9 cellular contexts compared by ENCODE assay signal in the genomic region with DNA sequence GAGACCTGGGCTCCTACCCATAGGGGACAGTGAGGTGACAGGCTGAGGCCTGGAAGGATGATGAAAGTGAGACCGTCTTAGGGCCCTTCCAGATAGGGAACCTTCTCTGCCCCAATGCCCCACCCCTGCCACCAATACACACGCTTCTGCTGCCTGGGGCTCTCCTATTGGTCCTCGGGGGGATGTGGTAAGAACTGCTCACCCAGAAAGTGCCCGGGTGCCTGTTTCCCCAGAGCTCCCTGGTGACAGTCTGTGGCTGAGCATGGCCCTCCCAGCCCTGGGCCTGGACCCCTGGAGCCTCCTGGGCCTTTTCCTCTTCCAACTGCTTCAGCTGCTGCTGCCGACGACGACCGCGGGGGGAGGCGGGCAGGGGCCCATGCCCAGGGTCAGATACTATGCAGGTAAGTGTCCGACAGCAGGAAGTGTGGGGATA. TPM values are rescaled to one million over a fixed set of nuclear protein-coding genes. Genes with fewer than 3 reads are reported as not detected.
DNase-seq lines count a peak whose midpoint lies in the region; ATAC-seq, FAIRE-seq and TF ChIP-seq lines count a peak whose summit lies in the region.
"Had no signal": no experiment of that assay in that cellular context is flagged by ENCODE, and none has a peak within 500 bp of the region (broad histone marks: within the 10 kb centered on the region; RNA-seq: fewer than 3 reads in every experiment).

No MANE protein-coding gene starts in this region.

- H3K36me3 Mint-ChIP-seq in activated naive CD8-positive, alpha-beta T cell treated with anti-CD3 and anti-CD28 coated beads, Interleukin-2, amount 10 ng/mL, durations not matched to agents 7 days and 5 days = peaks cover 6% of the 10 kb centered on the region
- H3K36me3 Mint-ChIP-seq: activated naive CD4-positive, alpha-beta T cell treated with anti-CD3 and anti-CD28 coated beads, Interleukin-2, amount 50 U/mL, for 24 hours had no signal

- peaks cover 51% of the 10 kb centered on the region for H3K4me1 Mint-ChIP-seq in activated naive CD8-positive, alpha-beta T cell treated with anti-CD3 and anti-CD28 coated beads, Interleukin-2, amount 10 ng/mL, durations not matched to agents 7 days and 5 days

- no peaks in the 10 kb centered on the region for H3K9me3 Mint-ChIP-seq in activated naive CD8-positive, alpha-beta T cell treated with anti-CD3 and anti-CD28 coated beads, Interleukin-2, amount 10 ng/mL, durations not matched to agents 7 days and 5 days
- H3K9me3 Mint-ChIP-seq: activated naive CD4-positive, alpha-beta T cell treated with anti-CD3 and anti-CD28 coated beads, Interleukin-2, amount 50 U/mL, for 24 hours had no signal

- H3K9me3 ChIP-seq in spleen = no peaks in the 10 kb centered on the region

- intact Hi-C loops in spleen (cut with DNase I; ENCODE audit: low total_unique reads) = no loop called here

- H3K4me1 ChIP-seq in spleen = peaks cover 9 to 100% (median 77%) of the 10 kb centered on the region in 6 donors

- H3K4me3 Mint-ChIP-seq in activated naive CD8-positive, alpha-beta T cell treated with anti-CD3 and anti-CD28 coated beads, Interleukin-2, amount 10 ng/mL, durations not matched to agents 7 days and 5 days = peak overlapping the region; percentile 88

- no peak for TF ChIP-seq POLR2A in spleen (IDR thresholded peaks at IDR 0.05)

- TF ChIP-seq CTCF in spleen (IDR thresholded peaks at IDR 0.05 in 8 of 11, conservative IDR thresholded peaks at IDR 0.05 in 3 of 11) = peak in 1 of 11 experiments; percentile 8

- ATAC-seq in GM18909 (IDR thresholded peaks at IDR 0.05; ENCODE audit: poor library complexity, unreplicated experiment) (peak; percentile 56), HG03432 (IDR thresholded peaks at IDR 0.05; ENCODE audit: unreplicated experiment) (peak; percentile 61)
- peak; percentile 91 for ATAC-seq in activated naive CD8-positive, alpha-beta T cell treated with anti-CD3 and anti-CD28 coated beads, Interleukin-2, amount 10 ng/mL, durations not matched to agents 7 days and 5 days (ENCODE audit: low read depth)

- H3K36me3 ChIP-seq in spleen = peaks cover 0 to 24% (median 0%) of the 10 kb centered on the region in 6 donors

- WGBS in spleen, 5 donors = 32 to 46% (median 38%) methylated on average over 11 of the region's 11 CpGs

- H3K27me3 Mint-ChIP-seq in activated naive CD8-positive, alpha-beta T cell treated with anti-CD3 and anti-CD28 coated beads, Interleukin-2, amount 10 ng/mL, durations not matched to agents 7 days and 5 days = no peaks in the 10 kb centered on the region
- H3K27me3 Mint-ChIP-seq: activated naive CD4-positive, alpha-beta T cell treated with anti-CD3 and anti-CD28 coated beads, Interleukin-2, amount 50 U/mL, for 24 hours had no signal

- peak overlapping the region; percentile 7 to 65 (median 27) for H3K4me3 ChIP-seq in spleen

- peak; percentile 42 for DNase-seq in Ammon's horn (ENCODE audit: low spot score)
- peak; percentile 53 for DNase-seq in activated naive CD8-positive, alpha-beta T cell treated with anti-CD3 and anti-CD28 coated beads, Interleukin-2, amount 10 ng/mL, durations not matched to agents 7 days and 5 days
- DNase-seq in spleen = peak; percentile 95
- DNase-seq in mesenteric fat pad (ENCODE audit: low spot score) = no peak
- no peak for DNase-seq in urothelium cell line (ENCODE audit: low spot score)
- no peak for DNase-seq in activated effector memory CD4-positive, alpha-beta T cell treated with anti-CD3 and anti-CD28 coated beads, Interleukin-2, amount 50 U/mL, for 16 hours

- H3K27me3 ChIP-seq in spleen (replicated peaks in 1 of 7) = peaks cover 0 to 15% (median 0%) of the 10 kb centered on the region in 7 donors

- POLR2A ChIA-PET in activated naive CD8-positive, alpha-beta T cell treated with anti-CD3 and anti-CD28 coated beads, Interleukin-2, amount 10 ng/mL, durations not matched to agents 7 days and 5 days (lab: Charles Lee) = interaction anchor here (0.7 to 2.6 kb wide), 6 partner anchors 10 to 128 kb away, joined by 3 to 13 read pairs (median 6); partner anchors contain the start of genes PMF1, SLC25A44 and SMG5

- peak overlapping the region in 7 of 8 donors; percentile 73 to 92 (median 81) for H3K27ac ChIP-seq in spleen

- FAIRE-seq in urothelium cell line (lab: Jason Lieb, UNC) = no peak

- peak overlapping the region; percentile 65 for H3K27ac Mint-ChIP-seq in activated naive CD8-positive, alpha-beta T cell treated with anti-CD3 and anti-CD28 coated beads, Interleukin-2, amount 10 ng/mL, durations not matched to agents 7 days and 5 days

RNA-seq across cellular contexts. Expression of gene SEMA4A, which starts 0.9 kb away (rescaled TPM):
- 10 to 100 TPM in 1 of 2 experiments, 1 to 10 TPM in 1; 9.8 to 10.2 TPM for total RNA-seq in activated naive CD8-positive, alpha-beta T cell treated with anti-CD3 and anti-CD28 coated beads, Interleukin-2, amount 10 ng/mL, durations not matched to agents 7 days and 5 days
- 10 to 100 TPM; 21.1 to 65.9 (median 37.7) TPM for total RNA-seq in spleen
- 1 to 10 TPM; 7.1 to 9.3 (median 9.1) TPM for polyA plus RNA-seq in spleen
- total RNA-seq in mesenteric fat pad = 31.9 TPM

RNA-seq across cellular contexts. Expression of gene SLC25A44, which starts 39.6 kb away (rescaled TPM):
- total RNA-seq in activated naive CD8-positive, alpha-beta T cell treated with anti-CD3 and anti-CD28 coated beads, Interleukin-2, amount 10 ng/mL, durations not matched to agents 7 days and 5 days = 10 to 100 TPM; 30.9 to 35.3 TPM
- total RNA-seq in spleen (10 to 100 TPM; 22.8 to 32.7 (median 29.0) TPM), mesenteric fat pad (34.3 TPM)
- polyA plus RNA-seq in spleen = 1 to 10 TPM; 4.8 to 8.4 (median 6.2) TPM

RNA-seq across cellular contexts. Expression of gene LMNA, which starts 39.8 kb away (rescaled TPM):
- 10 to 100 TPM; 11.7 to 13.0 TPM for total RNA-seq in activated naive CD8-positive, alpha-beta T cell treated with anti-CD3 and anti-CD28 coated beads, Interleukin-2, amount 10 ng/mL, durations not matched to agents 7 days and 5 days
- total RNA-seq in spleen (100 to 1,000 TPM in 6 of 7 donors, 10 to 100 TPM in 1; 95.1 to 279 (median 124) TPM), mesenteric fat pad (901 TPM)
- polyA plus RNA-seq in spleen = 10 to 100 TPM; 33.9 to 61.1 (median 39.4) TPM

RNA-seq across cellular contexts. Expression of gene PMF1, which starts 58.5 kb away (rescaled TPM):
- total RNA-seq in activated naive CD8-positive, alpha-beta T cell treated with anti-CD3 and anti-CD28 coated beads, Interleukin-2, amount 10 ng/mL, durations not matched to agents 7 days and 5 days = 10 to 100 TPM; 66.2 to 71.2 TPM
- total RNA-seq in spleen (10 to 100 TPM; 43.8 to 74.0 (median 59.5) TPM), mesenteric fat pad (46.4 TPM)
- 10 to 100 TPM; 66.3 to 97.6 (median 79.3) TPM for polyA plus RNA-seq in spleen

Comparison
In these comparisons a context has a peak if more than half of its experiments do, and no peak if none do; other contexts are left out.
1. DNase-seq: peak in Ammon's horn (single experiment), activated naive CD8-positive, alpha-beta T cell treated with anti-CD3 and anti-CD28 coated beads, Interleukin-2, amount 10 ng/mL, durations not matched to agents 7 days and 5 days (single experiment) and spleen (single experiment); none in mesenteric fat pad (single experiment), urothelium cell line (single experiment) and activated effector memory CD4-positive, alpha-beta T cell treated with anti-CD3 and anti-CD28 coated beads, Interleukin-2, amount 50 U/mL, for 16 hours (single experiment).
2. RNA of gene LMNA, which starts 39.8 kb away (total RNA-seq): 901 TPM in mesenteric fat pad (single experiment) and 95.1 to 279 TPM in spleen; 11.7 to 13.0 TPM in activated naive CD8-positive, alpha-beta T cell treated with anti-CD3 and anti-CD28 coated beads, Interleukin-2, amount 10 ng/mL, durations not matched to agents 7 days and 5 days; every median in the first group is over 4 times any median in the second.
3. Peak in every context shown above with its lines, with median percentiles within 50 percentile points of each other: ATAC-seq.